26 cellular contexts compared by ENCODE assay signal in the genomic region with DNA sequence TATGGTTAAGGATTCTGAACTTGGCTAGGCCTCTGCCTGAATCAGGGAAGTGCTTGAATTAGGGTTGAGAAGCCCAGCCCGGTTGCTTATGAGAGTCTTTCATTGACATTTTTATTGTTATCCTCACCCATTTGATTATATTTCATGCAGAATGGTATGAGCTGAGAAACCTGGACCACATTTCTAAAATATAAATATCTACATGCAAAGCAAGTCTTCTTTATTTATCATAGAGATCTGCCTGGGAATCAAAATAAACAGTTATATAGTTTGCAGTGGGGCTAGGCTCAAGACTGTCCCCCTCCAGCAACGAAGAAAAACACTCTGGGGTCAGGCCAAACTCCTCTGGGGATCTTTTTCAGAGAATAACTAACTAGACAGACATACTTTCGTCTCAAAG.
"Had no signal": no experiment of that assay in that cellular context is flagged by ENCODE, and none has a peak within 500 bp of the region (broad histone marks: within the 10 kb centered on the region; RNA-seq: fewer than 3 reads in every experiment).

No MANE protein-coding gene starts in this region.

- ATAC-seq: activated CD4-positive, alpha-beta T cell treated with anti-CD3 and anti-CD28 coated beads for 36 hours; activated CD8-positive, alpha-beta memory T cell treated with anti-CD3 and anti-CD28 coated beads, Interleukin-2, amount 10 ng/mL, durations not matched to agents 7 days and 5 days; activated CD8-positive, alpha-beta T cell treated with anti-CD3 and anti-CD28 coated beads, Interleukin-2, amount 10 ng/mL, durations not matched to agents 7 days and 5 days; effector memory CD8-positive, alpha-beta T cell; gastroesophageal sphincter had no signal

- H3K36me3 ChIP-seq: ascending aorta, brain microvascular endothelial cell, colonic mucosa, esophagus muscularis mucosa, gastroesophageal sphincter had no signal

- H3K4me1 ChIP-seq: colonic mucosa, gastroesophageal sphincter had no signal

- H3K9me3 Mint-ChIP-seq: activated CD4-positive, alpha-beta memory T cell treated with anti-CD3 and anti-CD28 coated beads for 36 hours; activated CD4-positive, alpha-beta T cell treated with anti-CD3 and anti-CD28 coated beads, Interleukin-2, amount 10 ng/mL, durations not matched to agents 24 days and 14 days; activated naive CD4-positive, alpha-beta T cell treated with anti-CD3 and anti-CD28 coated beads for 36 hours; activated naive CD4-positive, alpha-beta T cell treated with anti-CD3 and anti-CD28 coated beads, Interleukin-2, amount 50 U/mL, for 24 hours; activated naive CD8-positive, alpha-beta T cell treated with anti-CD3 and anti-CD28 coated beads for 36 hours; activated T-helper 1 cell treated with anti-CD3 and anti-CD28 coated beads, Interleukin-12 subunit alpha, Interleukin-12 subunit beta, Interleukin-2, Interleukin-4 antibody, amounts not matched to agents 30 ng/mL and 10 ng/mL and 1 ng/mL, durations not matched to agents 14 hours and 24 hours and 36 hours; activated T-helper 2 cell treated with anti-CD3 and anti-CD28 coated beads, Interferon-gamma antibody, Interleukin-2, Interleukin-4, amounts not matched to agents 10 μg/mL and 5 μg/mL and 100 μg/mL, durations not matched to agents 14 hours and 24 hours and 36 hours; effector memory CD8-positive, alpha-beta T cell had no signal

- H3K36me3 Mint-ChIP-seq: activated CD4-positive, alpha-beta memory T cell treated with anti-CD3 and anti-CD28 coated beads for 36 hours; activated CD8-positive, alpha-beta memory T cell treated with anti-CD3 and anti-CD28 coated beads, Interleukin-2, amount 10 ng/mL, durations not matched to agents 7 days and 5 days; activated naive CD4-positive, alpha-beta T cell treated with anti-CD3 and anti-CD28 coated beads, Interleukin-2, amount 50 U/mL, for 24 hours; activated naive CD8-positive, alpha-beta T cell treated with anti-CD3 and anti-CD28 coated beads for 36 hours had no signal

- H3K27ac Mint-ChIP-seq: activated CD4-positive, alpha-beta memory T cell treated with anti-CD3 and anti-CD28 coated beads for 36 hours; activated CD4-positive, alpha-beta T cell treated with anti-CD3 and anti-CD28 coated beads for 36 hours; activated CD4-positive, alpha-beta T cell treated with anti-CD3 and anti-CD28 coated beads, Interleukin-2, amount 10 ng/mL, durations not matched to agents 24 days and 14 days; activated CD8-positive, alpha-beta memory T cell treated with anti-CD3 and anti-CD28 coated beads, Interleukin-2, amount 10 ng/mL, durations not matched to agents 7 days and 5 days; activated CD8-positive, alpha-beta T cell treated with anti-CD3 and anti-CD28 coated beads, Interleukin-2, amount 10 ng/mL, durations not matched to agents 7 days and 5 days; activated naive CD4-positive, alpha-beta T cell treated with anti-CD3 and anti-CD28 coated beads for 36 hours; activated naive CD4-positive, alpha-beta T cell treated with anti-CD3 and anti-CD28 coated beads, Interleukin-2, amount 50 U/mL, for 24 hours; activated naive CD8-positive, alpha-beta T cell treated with anti-CD3 and anti-CD28 coated beads for 36 hours; activated T-helper 1 cell treated with anti-CD3 and anti-CD28 coated beads, Interleukin-12 subunit alpha, Interleukin-12 subunit beta, Interleukin-2, Interleukin-4 antibody, amounts not matched to agents 30 ng/mL and 10 ng/mL and 1 ng/mL, durations not matched to agents 14 hours and 24 hours and 36 hours; activated T-helper 2 cell treated with anti-CD3 and anti-CD28 coated beads, Interferon-gamma antibody, Interleukin-2, Interleukin-4, amounts not matched to agents 10 μg/mL and 5 μg/mL and 100 μg/mL, durations not matched to agents 14 hours and 24 hours and 36 hours; effector memory CD8-positive, alpha-beta T cell had no signal

- H3K9me3 ChIP-seq: ascending aorta, colonic mucosa, esophagus muscularis mucosa, gastroesophageal sphincter had no signal

- H3K27ac ChIP-seq: ascending aorta, brain microvascular endothelial cell, colonic mucosa, esophagus muscularis mucosa, gastroesophageal sphincter had no signal

- DNase-seq: activated CD4-positive, alpha-beta memory T cell treated with anti-CD3 and anti-CD28 coated beads for 36 hours; activated CD4-positive, alpha-beta T cell treated with anti-CD3 and anti-CD28 coated beads for 36 hours; activated CD4-positive, alpha-beta T cell treated with anti-CD3 and anti-CD28 coated beads, Interleukin-2, amount 10 ng/mL, durations not matched to agents 24 days and 14 days; activated CD4-positive, CD25-positive, alpha-beta regulatory T cell; activated CD4-positive, CD25-positive, alpha-beta regulatory T cell treated with anti-CD3 and anti-CD28 coated beads, Interleukin-2, amount 50 U/mL, for 72 hours; activated CD8-positive, alpha-beta memory T cell treated with anti-CD3 and anti-CD28 coated beads, Interleukin-2, amount 10 ng/mL, durations not matched to agents 7 days and 5 days; activated CD8-positive, alpha-beta memory T cell treated with anti-CD3 and anti-CD28 coated beads, Interleukin-2, amount 50 U/mL, for 4 hours; activated CD8-positive, alpha-beta T cell treated with anti-CD3 and anti-CD28 coated beads, Interleukin-2, amount 10 ng/mL, durations not matched to agents 7 days and 5 days; activated effector memory CD4-positive, alpha-beta T cell treated with anti-CD3 and anti-CD28 coated beads, Interleukin-2, amount 50 U/mL, for 16 hours; activated naive CD4-positive, alpha-beta T cell treated with anti-CD3 and anti-CD28 coated beads for 36 hours; activated naive CD8-positive, alpha-beta T cell treated with anti-CD3 and anti-CD28 coated beads for 36 hours; activated T-cell treated with anti-CD3 and anti-CD28 coated beads, Interleukin-2, amount 50 U/mL, for 1 hour; activated T-cell treated with anti-CD3 and anti-CD28 coated beads, Interleukin-2, amount 50 U/mL, for 48 hours; brain microvascular endothelial cell; caudate nucleus; colonic mucosa; effector memory CD8-positive, alpha-beta T cell; erythroblast; foreskin melanocyte; T-helper 2 cell had no signal

- H3K4me3 Mint-ChIP-seq: activated CD4-positive, alpha-beta memory T cell treated with anti-CD3 and anti-CD28 coated beads for 36 hours; activated CD4-positive, alpha-beta T cell treated with anti-CD3 and anti-CD28 coated beads for 36 hours; activated CD4-positive, alpha-beta T cell treated with anti-CD3 and anti-CD28 coated beads, Interleukin-2, amount 10 ng/mL, durations not matched to agents 24 days and 14 days; activated CD8-positive, alpha-beta memory T cell treated with anti-CD3 and anti-CD28 coated beads, Interleukin-2, amount 10 ng/mL, durations not matched to agents 7 days and 5 days; activated CD8-positive, alpha-beta T cell treated with anti-CD3 and anti-CD28 coated beads, Interleukin-2, amount 10 ng/mL, durations not matched to agents 7 days and 5 days; activated naive CD4-positive, alpha-beta T cell treated with anti-CD3 and anti-CD28 coated beads for 36 hours; activated naive CD4-positive, alpha-beta T cell treated with anti-CD3 and anti-CD28 coated beads, Interleukin-2, amount 50 U/mL, for 24 hours; activated naive CD8-positive, alpha-beta T cell treated with anti-CD3 and anti-CD28 coated beads for 36 hours; activated T-helper 1 cell treated with anti-CD3 and anti-CD28 coated beads, Interleukin-12 subunit alpha, Interleukin-12 subunit beta, Interleukin-2, Interleukin-4 antibody, amounts not matched to agents 30 ng/mL and 10 ng/mL and 1 ng/mL, durations not matched to agents 14 hours and 24 hours and 36 hours; effector memory CD8-positive, alpha-beta T cell had no signal

- H3K4me3 ChIP-seq: ascending aorta, colonic mucosa, esophagus muscularis mucosa, gastroesophageal sphincter had no signal

- H3K4me1 Mint-ChIP-seq: activated CD4-positive, alpha-beta T cell treated with anti-CD3 and anti-CD28 coated beads for 36 hours; activated CD4-positive, alpha-beta T cell treated with anti-CD3 and anti-CD28 coated beads, Interleukin-2, amount 10 ng/mL, durations not matched to agents 24 days and 14 days; activated CD8-positive, alpha-beta memory T cell treated with anti-CD3 and anti-CD28 coated beads, Interleukin-2, amount 10 ng/mL, durations not matched to agents 7 days and 5 days; activated naive CD4-positive, alpha-beta T cell treated with anti-CD3 and anti-CD28 coated beads, Interleukin-2, amount 50 U/mL, for 24 hours; activated naive CD8-positive, alpha-beta T cell treated with anti-CD3 and anti-CD28 coated beads for 36 hours had no signal

- H3K27me3 Mint-ChIP-seq: activated CD4-positive, alpha-beta memory T cell treated with anti-CD3 and anti-CD28 coated beads for 36 hours had no signal

- H3K27me3 ChIP-seq: ascending aorta, brain microvascular endothelial cell, colonic mucosa, esophagus muscularis mucosa, gastroesophageal sphincter had no signal
